8 cellular contexts compared by ENCODE assay signal in the genomic region with DNA sequence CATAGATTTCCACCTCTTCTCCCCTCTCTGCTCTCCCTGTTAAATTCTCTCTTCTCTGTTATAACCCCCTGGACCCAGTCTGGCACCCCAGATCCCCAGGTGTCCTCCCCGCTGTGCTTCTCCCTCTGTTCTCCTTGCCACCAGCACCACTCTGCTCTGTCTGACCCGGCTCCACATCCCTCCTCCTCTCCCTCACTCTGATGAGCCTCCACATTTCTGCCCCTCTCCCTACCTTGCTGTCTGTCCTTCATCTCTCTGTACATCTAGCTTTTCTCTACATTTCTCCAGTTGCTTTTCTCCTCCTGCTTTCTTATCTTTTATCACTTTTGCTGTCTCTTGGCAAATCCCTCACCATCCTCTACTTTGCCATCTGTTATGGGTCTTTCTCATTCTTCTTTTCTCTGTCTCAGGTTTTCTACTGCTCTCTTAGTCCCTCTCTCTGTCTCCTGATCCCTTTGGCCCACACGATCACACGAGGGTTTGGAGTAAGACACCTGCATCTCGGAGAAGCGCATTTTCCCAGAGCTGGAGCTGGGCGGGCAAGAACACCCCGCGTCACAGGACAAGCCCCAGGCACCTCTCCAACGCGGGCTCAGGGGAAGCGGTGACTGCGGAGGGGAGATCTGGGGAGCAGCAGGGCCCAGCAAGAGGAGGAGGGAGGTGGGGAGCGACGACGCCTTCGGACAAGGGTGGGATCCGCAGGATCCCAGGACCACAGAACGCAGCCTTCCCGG. TPM values are rescaled to one million over a fixed set of nuclear protein-coding genes. Genes with fewer than 3 reads are reported as not detected.
DNase-seq lines count a peak whose midpoint lies in the region; ATAC-seq and TF ChIP-seq lines count a peak whose summit lies in the region.
"Not testable (repeated sequence)": the region's sequence is repeated elsewhere in the genome, so short reads cannot be mapped to it uniquely, and the experiment has no call there.

No MANE protein-coding gene starts in this region.

- not testable (repeated sequence) for TF ChIP-seq CTCF in GM13976 (IDR thresholded peaks at IDR 0.05; ENCODE audit: borderline replicate concordance, control extremely low read depth, extremely low read depth, insufficient read depth, missing control alignments); activated CD8-positive, alpha-beta T cell treated with anti-CD3 and anti-CD28 coated beads for 36 hours (IDR thresholded peaks at IDR 0.05); dorsolateral prefrontal cortex (IDR thresholded peaks at IDR 0.05 in 54 of 56, conservative IDR thresholded peaks at IDR 0.05 in 2 of 56; ENCODE audit: low read depth in 1 of 56, partially characterized antibody in 56 of 56); progenitor cell of endocrine pancreas (IDR thresholded peaks at IDR 0.05; ENCODE audit: unreplicated experiment)

- in situ Hi-C loops in GM13976 (cut with MboI; ENCODE audit: low sequenced_read_pairs, unreplicated experiment), result not testable (repeated sequence)

- peak overlapping the region; percentile 83 for H3K27ac Mint-ChIP-seq in activated CD8-positive, alpha-beta T cell treated with anti-CD3 and anti-CD28 coated beads for 36 hours
- peak overlapping the region; percentile 73 for H3K27ac Mint-ChIP-seq in progenitor cell of endocrine pancreas

- intact Hi-C loops in activated CD8-positive, alpha-beta T cell treated with anti-CD3 and anti-CD28 coated beads for 36 hours (cut with micrococcal nuclease), result not testable (repeated sequence)
- intact Hi-C loops in dorsolateral prefrontal cortex (cut with DNase I), result loop anchor here in 1 of 2 donors (5.0 kb wide), 1 partner anchor 37 kb away; the partner anchor contains the start of gene ZNF468

- POLR2A ChIA-PET in activated CD8-positive, alpha-beta T cell treated with anti-CD3 and anti-CD28 coated beads for 36 hours (lab: Charles Lee), result not testable (repeated sequence)

- H3K36me3 ChIP-seq in urinary bladder (ENCODE audit: insufficient read depth), result not testable (repeated sequence)

- peaks cover 21% of the 10 kb centered on the region for H3K4me1 Mint-ChIP-seq in activated CD8-positive, alpha-beta T cell treated with anti-CD3 and anti-CD28 coated beads for 36 hours (ENCODE audit: low read depth)
- not testable (repeated sequence) for H3K4me1 Mint-ChIP-seq in progenitor cell of endocrine pancreas (ENCODE audit: low read depth)

- peak overlapping the region; percentile 94 for H3K4me3 Mint-ChIP-seq in activated CD8-positive, alpha-beta T cell treated with anti-CD3 and anti-CD28 coated beads for 36 hours
- peak overlapping the region; percentile 88 for H3K4me3 Mint-ChIP-seq in progenitor cell of endocrine pancreas (ENCODE audit: low read depth)

- H3K27me3 Mint-ChIP-seq in activated CD8-positive, alpha-beta T cell treated with anti-CD3 and anti-CD28 coated beads for 36 hours; progenitor cell of endocrine pancreas: not testable (repeated sequence)

- peaks cover 42% of the 10 kb centered on the region for H3K36me3 Mint-ChIP-seq in activated CD8-positive, alpha-beta T cell treated with anti-CD3 and anti-CD28 coated beads for 36 hours (ENCODE audit: low read depth)
- H3K36me3 Mint-ChIP-seq in progenitor cell of endocrine pancreas (ENCODE audit: insufficient read depth), result not testable (repeated sequence)

- not testable (repeated sequence) for H3K4me1 ChIP-seq in urinary bladder (ENCODE audit: insufficient read depth)

- peak overlapping the region; percentile 46 to 82 (median 69) for H3K4me3 ChIP-seq in dorsolateral prefrontal cortex
- peak overlapping the region; percentile 47 for H3K4me3 ChIP-seq in urinary bladder (ENCODE audit: low read depth, low read length)

- ATAC-seq in HG02840 (IDR thresholded peaks at IDR 0.05; ENCODE audit: low FRiP score, unreplicated experiment), result peak; percentile 25
- ATAC-seq in activated CD8-positive, alpha-beta T cell treated with anti-CD3 and anti-CD28 coated beads for 36 hours, result peak; percentile 44

- WGBS in urinary bladder, result 8% methylated on average over 20 of the region's 20 CpGs

- CTCF ChIA-PET in activated CD8-positive, alpha-beta T cell treated with anti-CD3 and anti-CD28 coated beads for 36 hours (lab: Charles Lee), result interaction anchor here (0.6 kb wide), 1 partner anchor 15 kb away, joined by 3 read pairs; no protein-coding TSS in a partner anchor

- peak overlapping the region in 22 of 59 donors; percentile 3 to 81 (median 52) for H3K27ac ChIP-seq in dorsolateral prefrontal cortex
- not testable (repeated sequence) for H3K27ac ChIP-seq in urinary bladder (ENCODE audit: low read depth)

- not testable (repeated sequence) for H3K27me3 ChIP-seq in dorsolateral prefrontal cortex

- DNase-seq in GM13976 (ENCODE audit: low spot score), result peak; percentile 12
- DNase-seq in NCI-H2227 treated with DMSO at 0.1 percent for 48 hours (lab: John Stamatoyannopoulos, UW), result peak; percentile 40
- DNase-seq in activated CD8-positive, alpha-beta T cell treated with anti-CD3 and anti-CD28 coated beads for 36 hours, result peak; percentile 49
- peak in 3 of 10 donors; percentile 39 to 59 (median 55) for DNase-seq in dorsolateral prefrontal cortex
- peak; percentile 56 for DNase-seq in islet precursor cell
- DNase-seq in progenitor cell of endocrine pancreas (ENCODE audit: low spot score, unreplicated experiment), result peak; percentile 16

- not testable (repeated sequence) for H3K9me3 Mint-ChIP-seq in activated CD8-positive, alpha-beta T cell treated with anti-CD3 and anti-CD28 coated beads for 36 hours; progenitor cell of endocrine pancreas (ENCODE audit: low read depth)

RNA-seq across cellular contexts. Expression of gene ZNF28, which starts 0.8 kb away (rescaled TPM):
- total RNA-seq in activated CD8-positive, alpha-beta T cell treated with anti-CD3 and anti-CD28 coated beads for 36 hours, result 10 to 100 TPM in 1 of 2 experiments, 1 to 10 TPM in 1; 9.7 to 11.6 TPM
- 10 to 100 TPM in 45 of 120 experiments, 1 to 10 TPM in 75; 5.0 to 16.4 (median 9.1) TPM for total RNA-seq in dorsolateral prefrontal cortex
- total RNA-seq in progenitor cell of endocrine pancreas, result 29.4 and 32.3 TPM in 2 replicates
- 33.5 TPM for total RNA-seq in urinary bladder
- polyA plus RNA-seq in urinary bladder, result 7.6 TPM

RNA-seq across cellular contexts. Expression of gene ZNF600, which starts 34.0 kb away (rescaled TPM):
- total RNA-seq in activated CD8-positive, alpha-beta T cell treated with anti-CD3 and anti-CD28 coated beads for 36 hours, result 10 to 100 TPM; 11.2 to 11.7 TPM
- total RNA-seq in dorsolateral prefrontal cortex, result 1 to 10 TPM in 119 of 120 experiments, under 1 TPM in 1; 0.90 to 6.5 (median 2.7) TPM
- total RNA-seq in progenitor cell of endocrine pancreas, result 22.5 and 23.1 TPM in 2 replicates
- 9.1 TPM for total RNA-seq in urinary bladder
- polyA plus RNA-seq in urinary bladder, result 4.1 TPM

RNA-seq across cellular contexts. Expression of gene ZNF468, which starts 36.8 kb away (rescaled TPM):
- 10 to 100 TPM; 11.2 to 12.9 TPM for total RNA-seq in activated CD8-positive, alpha-beta T cell treated with anti-CD3 and anti-CD28 coated beads for 36 hours
- total RNA-seq in dorsolateral prefrontal cortex (10 to 100 TPM in 97 of 120 experiments, 1 to 10 TPM in 23; 4.1 to 23.8 (median 12.8) TPM), progenitor cell of endocrine pancreas (35.6 and 38.8 TPM in 2 replicates), urinary bladder (39.5 TPM)
- 11.2 TPM for polyA plus RNA-seq in urinary bladder
